ENCODE assay signal across 15 cellular contexts in genomic region chr7:90222811-90223725, GRCh38. TPM values are rescaled to one million over a fixed set of nuclear protein-coding genes. Genes with fewer than 3 reads are reported as not detected.
DNase-seq lines count a peak whose midpoint lies in the region; ATAC-seq and TF ChIP-seq lines count a peak whose summit lies in the region.
"Had no signal": no experiment of that assay in that cellular context is flagged by ENCODE, and none has a peak within 500 bp of the region (broad histone marks: within the 10 kb centered on the region; RNA-seq: fewer than 3 reads in every experiment).

No MANE protein-coding gene starts in this region.

- no peaks in the 10 kb centered on the region for H3K36me3 Mint-ChIP-seq in stimulated activated naive B cell treated with anti-CD40 and anti-IgM and Interleukin-4, amounts not matched to agents 10 μg/mL and 1 μg/mL and 100 μg/mL, for 72 hours
- H3K36me3 Mint-ChIP-seq: activated naive CD4-positive, alpha-beta T cell treated with anti-CD3 and anti-CD28 coated beads, Interleukin-2, amount 50 U/mL, for 24 hours had no signal

- H3K79me2 ChIP-seq in GM23248 (ENCODE audit: insufficient read depth) = peaks cover 64% of the 10 kb centered on the region
- no peaks in the 10 kb centered on the region for H3K79me2 ChIP-seq in Karpas-422 (ENCODE audit: low read length)

- H3K27ac Mint-ChIP-seq in stimulated activated naive B cell treated with anti-CD40 and anti-IgM and Interleukin-4, amounts not matched to agents 10 μg/mL and 1 μg/mL and 100 μg/mL, for 72 hours = no peak overlapping the region
- H3K27ac Mint-ChIP-seq: activated CD8-positive, alpha-beta T cell treated with anti-CD3 and anti-CD28 coated beads for 36 hours; activated naive CD4-positive, alpha-beta T cell treated with anti-CD3 and anti-CD28 coated beads, Interleukin-2, amount 50 U/mL, for 24 hours had no signal

- H3K27ac ChIP-seq in GM23248 = peak overlapping the region; percentile 86
- H3K27ac ChIP-seq in Peyer's patch = peak overlapping the region in 1 of 4 donors; percentile 32
- H3K27ac ChIP-seq in foreskin keratinocyte = no peak overlapping the region
- H3K27ac ChIP-seq in Karpas-422 (ENCODE audit: low read length) = no peak overlapping the region
- H3K27ac ChIP-seq: thoracic aorta had no signal

- H3K4me3 ChIP-seq in GM23248 = peak overlapping the region; percentile 42; the same call in 1 of the 2 replicates
- H3K4me3 ChIP-seq in Peyer's patch = no peak overlapping the region
- H3K4me3 ChIP-seq in Karpas-422 (ENCODE audit: low read length) = no peak overlapping the region
- H3K4me3 ChIP-seq: thoracic aorta had no signal

- H4K20me1 ChIP-seq in GM23248 (ENCODE audit: insufficient read depth) (no peaks in the 10 kb centered on the region), Karpas-422 (ENCODE audit: insufficient read depth, low read depth, low read length) (no peaks in the 10 kb centered on the region)

- H2AFZ ChIP-seq in GM23248 = no peak overlapping the region
- H2AFZ ChIP-seq in Karpas-422 (ENCODE audit: low read length) = no peak overlapping the region

- no peak overlapping the region for H3K4me3 Mint-ChIP-seq in stimulated activated naive B cell treated with anti-CD40 and anti-IgM and Interleukin-4, amounts not matched to agents 10 μg/mL and 1 μg/mL and 100 μg/mL, for 72 hours
- H3K4me3 Mint-ChIP-seq: activated CD8-positive, alpha-beta T cell treated with anti-CD3 and anti-CD28 coated beads for 36 hours; activated naive CD4-positive, alpha-beta T cell treated with anti-CD3 and anti-CD28 coated beads, Interleukin-2, amount 50 U/mL, for 24 hours had no signal

- H3K9me2 ChIP-seq in GM23248 (ENCODE audit: insufficient read depth) (no peaks in the 10 kb centered on the region), Karpas-422 (replicated peaks; ENCODE audit: insufficient read depth, low read length) (no peaks in the 10 kb centered on the region)

- H3K4me2 ChIP-seq in GM23248 (ENCODE audit: unreplicated experiment) (peak overlapping the region; percentile 60), Karpas-422 (ENCODE audit: low read depth, low read length, poor library complexity, severe bottlenecking) (no peak overlapping the region)

- ATAC-seq in foreskin keratinocyte (peak; percentile 97), GM19023 (IDR thresholded peaks at IDR 0.05; ENCODE audit: unreplicated experiment) (no peak)
- no peak for ATAC-seq in stimulated activated naive B cell treated with anti-CD40 and anti-IgM and Interleukin-4, amounts not matched to agents 10 μg/mL and 1 μg/mL and 100 μg/mL, for 72 hours (replicated peaks)
- ATAC-seq: activated CD8-positive, alpha-beta T cell treated with anti-CD3 and anti-CD28 coated beads for 36 hours had no signal

- H3K9me3 ChIP-seq in GM23248 (ENCODE audit: low read depth) = no peaks in the 10 kb centered on the region
- no peaks in the 10 kb centered on the region for H3K9me3 ChIP-seq in Peyer's patch
- H3K9me3 ChIP-seq in Karpas-422 (ENCODE audit: low read length) = no peaks in the 10 kb centered on the region
- H3K9me3 ChIP-seq: thoracic aorta had no signal

- peaks cover 13% of the 10 kb centered on the region for H3K36me3 ChIP-seq in GM23248 (ENCODE audit: low read depth)
- H3K36me3 ChIP-seq in Peyer's patch = peaks cover 0 to 4% (median 0%) of the 10 kb centered on the region in 3 donors
- no peaks in the 10 kb centered on the region for H3K36me3 ChIP-seq in Karpas-422 (ENCODE audit: insufficient read depth, low read length)

- 20 to 21% methylated on average over 5 of the region's 5 CpGs for WGBS in GM23248 (ENCODE audit: low coverage in 1 of 2, low lambda C conversion rate in 2 of 2, missing lambda C conversion rate in 2 of 2), 2 experiments

- no peak for TF ChIP-seq POLR2A in Peyer's patch (IDR thresholded peaks at IDR 0.05)

- TF ChIP-seq CTCF in Peyer's patch (IDR thresholded peaks at IDR 0.05) (no peak), foreskin keratinocyte (conservative IDR thresholded peaks at IDR 0.05) (peak; percentile 21)

- peak; percentile 89 for DNase-seq in GM23248
- DNase-seq in Peyer's patch = peak in 2 of 3 donors; percentile 48 to 70
- peak; percentile 41 to 66 for DNase-seq in foreskin keratinocyte
- DNase-seq in renal cortical epithelial cell (ENCODE audit: low read depth) = peak; percentile 56
- DNase-seq in Karpas-422 = no peak
- no peak for DNase-seq in stimulated activated naive B cell treated with anti-CD40 and anti-IgM and Interleukin-4, amounts not matched to agents 10 μg/mL and 1 μg/mL and 100 μg/mL, for 72 hours
- no peak for DNase-seq in NCI-H1694 (lab: John Stamatoyannopoulos, UW)
- DNase-seq: activated CD8-positive, alpha-beta T cell treated with anti-CD3 and anti-CD28 coated beads for 36 hours; dermis blood vessel endothelial cell; DMS153; NCI-H446 treated with DMSO at 0.1 percent for 48 hours; stimulated activated CD4-positive, alpha-beta T cell treated with anti-CD3 and anti-CD28 coated beads, Interleukin-1b, Interleukin-23, amount 100 ng/mL, for 48 hours had no signal

- H3K9me3 Mint-ChIP-seq in stimulated activated naive B cell treated with anti-CD40 and anti-IgM and Interleukin-4, amounts not matched to agents 10 μg/mL and 1 μg/mL and 100 μg/mL, for 72 hours = no peaks in the 10 kb centered on the region
- H3K9me3 Mint-ChIP-seq: activated CD8-positive, alpha-beta T cell treated with anti-CD3 and anti-CD28 coated beads for 36 hours; activated naive CD4-positive, alpha-beta T cell treated with anti-CD3 and anti-CD28 coated beads, Interleukin-2, amount 50 U/mL, for 24 hours had no signal

- H3K9ac ChIP-seq in GM23248 (peak overlapping the region; percentile 51), Karpas-422 (ENCODE audit: low read length) (no peak overlapping the region)

- H3K4me1 Mint-ChIP-seq in stimulated activated naive B cell treated with anti-CD40 and anti-IgM and Interleukin-4, amounts not matched to agents 10 μg/mL and 1 μg/mL and 100 μg/mL, for 72 hours = no peaks in the 10 kb centered on the region
- H3K4me1 Mint-ChIP-seq: activated naive CD4-positive, alpha-beta T cell treated with anti-CD3 and anti-CD28 coated beads, Interleukin-2, amount 50 U/mL, for 24 hours had no signal

- H3K4me1 ChIP-seq in GM23248 (ENCODE audit: insufficient read depth) = peaks cover 24% of the 10 kb centered on the region
- H3K4me1 ChIP-seq in Peyer's patch = no peaks in the 10 kb centered on the region
- peaks cover 12% of the 10 kb centered on the region for H3K4me1 ChIP-seq in foreskin keratinocyte
- H3K4me1 ChIP-seq in Karpas-422 (ENCODE audit: low read length) = no peaks in the 10 kb centered on the region

- peaks cover 30% of the 10 kb centered on the region for H3F3A ChIP-seq in GM23248 (ENCODE audit: insufficient read depth)

- in situ Hi-C loops in GM23248 (cut with MboI) = no loop called here

- H3K27me3 Mint-ChIP-seq in stimulated activated naive B cell treated with anti-CD40 and anti-IgM and Interleukin-4, amounts not matched to agents 10 μg/mL and 1 μg/mL and 100 μg/mL, for 72 hours = peaks cover 27 to 30% of the 10 kb centered on the region in 2 donors

- H3K27me3 ChIP-seq in GM23248 (replicated peaks; ENCODE audit: insufficient read depth) (no peaks in the 10 kb centered on the region), Peyer's patch (no peaks in the 10 kb centered on the region), foreskin keratinocyte (no peaks in the 10 kb centered on the region), Karpas-422 (ENCODE audit: low read length) (no peaks in the 10 kb centered on the region)

RNA-seq across cellular contexts. Expression of gene STEAP2, which starts 11.5 kb away (rescaled TPM):
- total RNA-seq in GM23248 (2014; rRNA removed; shearing (Covaris generic)) = 28.3 and 30.6 TPM in 2 replicates
- 19.2 and 20.2 TPM in 2 replicates for polyA plus RNA-seq in GM23248 (2016; fragmentation: Nextera tagmentation; extraction: Ambion mirVana)
- total RNA-seq in Peyer's patch = 10 to 100 TPM in 3 of 4 donors, 1 to 10 TPM in 1; 8.3 to 22.4 (median 17.4) TPM
- 5.1 and 6.1 TPM in 2 replicates for total RNA-seq in foreskin keratinocyte
- polyA plus RNA-seq in foreskin keratinocyte = 1.8 and 1.9 TPM in 2 replicates
- total RNA-seq in renal cortical epithelial cell = 7.1 and 20.2 TPM in 2 replicates
- total RNA-seq in Karpas-422 (2014; rRNA removed; shearing (Covaris generic); ENCODE audit: low replicate concordance) = not detected in 2 replicates
- total RNA-seq: activated CD8-positive, alpha-beta T cell treated with anti-CD3 and anti-CD28 coated beads for 36 hours had no signal

RNA-seq across cellular contexts. Expression of gene CFAP69, which starts 21.9 kb away (rescaled TPM):
- 6.9 and 13.5 TPM in 2 replicates for total RNA-seq in GM23248 (2014; rRNA removed; shearing (Covaris generic))
- polyA plus RNA-seq in GM23248 (2016; fragmentation: Nextera tagmentation; extraction: Ambion mirVana) (2.8 and 3.1 TPM in 2 replicates), foreskin keratinocyte (0.50 and 0.86 TPM in 2 replicates)
- total RNA-seq in Peyer's patch (10 to 100 TPM in 2 of 4 donors, 1 to 10 TPM in 1, not detected in 1; 2.3 to 15.3 (median 11.9) TPM), foreskin keratinocyte (0.28 and 0.95 TPM in 2 replicates), renal cortical epithelial cell (0.87 and 10.3 TPM in 2 replicates)
- 0.32 and 3.5 TPM in 2 replicates for total RNA-seq in Karpas-422 (2014; rRNA removed; shearing (Covaris generic); ENCODE audit: low replicate concordance)

Comparison
In these comparisons a context has a peak if more than half of its experiments do, and no peak if none do; other contexts are left out.
1. DNase-seq: peak in GM23248 (single experiment), Peyer's patch (2 of 3), foreskin keratinocyte (2 of 2) and renal cortical epithelial cell (single experiment); none in Karpas-422 (single experiment), stimulated activated naive B cell treated with anti-CD40 and anti-IgM and Interleukin-4, amounts not matched to agents 10 μg/mL and 1 μg/mL and 100 μg/mL, for 72 hours (single experiment) and NCI-H1694 (single experiment).